In genomic region chr16:53859995-53860540, GRCh38 we compare ENCODE assay signal across 15 cellular contexts.
DNase-seq lines count a peak whose midpoint lies in the region; ATAC-seq lines count a peak whose summit lies in the region.
"Had no signal": no experiment of that assay in that cellular context is flagged by ENCODE, and none has a peak within 500 bp of the region (broad histone marks: within the 10 kb centered on the region; RNA-seq: fewer than 3 reads in every experiment).

No MANE protein-coding gene starts in this region.

- peak; percentile 78 to 83 for ATAC-seq in activated T-cell treated with anti-CD3 and anti-CD28 coated beads, Interleukin-2, amount 50 U/mL, for 72 hours (replicated peaks in 1 of 2)
- peak; percentile 64 for ATAC-seq in activated T-helper 17 cell treated with anti-CD3 and anti-CD28 coated beads, Interleukin-2, amount 50 U/mL, for 72 hours (replicated peaks)
- ATAC-seq in stimulated activated effector memory CD8-positive, alpha-beta T cell treated with anti-CD3 and anti-CD28 coated beads, Interleukin-12 subunit alpha, Interleukin-12 subunit beta, amount 100 ng/mL, for 72 hours, result peak; percentile 76

- peaks cover 18% of the 10 kb centered on the region for H3K4me1 Mint-ChIP-seq in activated T-cell treated with anti-CD3 and anti-CD28 coated beads, Interleukin-2, amount 50 U/mL, for 72 hours (ENCODE audit: low read depth)
- peaks cover 12% of the 10 kb centered on the region for H3K4me1 Mint-ChIP-seq in activated T-helper 1 cell treated with anti-CD3 and anti-CD28 coated beads, Interleukin-12 subunit alpha, Interleukin-12 subunit beta, Interleukin-2, Interleukin-4 antibody, amounts not matched to agents 30 ng/mL and 10 ng/mL and 1 ng/mL, durations not matched to agents 14 hours and 24 hours and 36 hours (ENCODE audit: low read depth)
- peaks cover 1% of the 10 kb centered on the region for H3K4me1 Mint-ChIP-seq in activated T-helper 17 cell treated with anti-CD3 and anti-CD28 coated beads, Interleukin-2, amount 50 U/mL, for 72 hours
- peaks cover 3% of the 10 kb centered on the region for H3K4me1 Mint-ChIP-seq in stimulated activated effector memory CD8-positive, alpha-beta T cell treated with anti-CD3 and anti-CD28 coated beads, Interleukin-12 subunit alpha, Interleukin-12 subunit beta, amount 100 ng/mL, for 72 hours

- no peak for DNase-seq in activated T-cell treated with anti-CD3 and anti-CD28 coated beads, Interleukin-2, amount 50 U/mL, for 72 hours
- no peak for DNase-seq in activated T-cell treated with anti-CD3 and anti-CD28 coated beads for 4 hours
- no peak for DNase-seq in activated T-helper 1 cell treated with anti-CD3 and anti-CD28 coated beads, Interleukin-12 subunit alpha, Interleukin-12 subunit beta, Interleukin-2, Interleukin-4 antibody, amounts not matched to agents 30 ng/mL and 10 ng/mL and 1 ng/mL, durations not matched to agents 14 hours and 24 hours and 36 hours (ENCODE audit: low spot score)
- no peak for DNase-seq in stimulated activated effector memory CD8-positive, alpha-beta T cell treated with anti-CD3 and anti-CD28 coated beads, Interleukin-12 subunit alpha, Interleukin-12 subunit beta, amount 100 ng/mL, for 72 hours (ENCODE audit: low spot score in 2 of 2)
- no peak for DNase-seq in RKO (ENCODE audit: low spot score)
- DNase-seq: C1 segment of cervical spinal cord; Calu3; CD4-positive, alpha-beta memory T cell; COR-L47; DMS53; DMS79 treated with DMSO at 0.1 percent for 48 hours; GF-D8; GOT3; HFFc6 had no signal

- H3K27ac Mint-ChIP-seq in activated T-cell treated with anti-CD3 and anti-CD28 coated beads, Interleukin-2, amount 50 U/mL, for 72 hours, result peak overlapping the region; percentile 96
- H3K27ac Mint-ChIP-seq in activated T-helper 1 cell treated with anti-CD3 and anti-CD28 coated beads, Interleukin-12 subunit alpha, Interleukin-12 subunit beta, Interleukin-2, Interleukin-4 antibody, amounts not matched to agents 30 ng/mL and 10 ng/mL and 1 ng/mL, durations not matched to agents 14 hours and 24 hours and 36 hours, result peak overlapping the region; percentile 55
- no peak overlapping the region for H3K27ac Mint-ChIP-seq in activated T-helper 17 cell treated with anti-CD3 and anti-CD28 coated beads, Interleukin-2, amount 50 U/mL, for 72 hours
- no peak overlapping the region for H3K27ac Mint-ChIP-seq in stimulated activated effector memory CD8-positive, alpha-beta T cell treated with anti-CD3 and anti-CD28 coated beads, Interleukin-12 subunit alpha, Interleukin-12 subunit beta, amount 100 ng/mL, for 72 hours
- H3K27ac Mint-ChIP-seq: HFFc6 had no signal

- H3K27me3 Mint-ChIP-seq in activated T-cell treated with anti-CD3 and anti-CD28 coated beads, Interleukin-2, amount 50 U/mL, for 72 hours (ENCODE audit: low read depth), result no peaks in the 10 kb centered on the region
- H3K27me3 Mint-ChIP-seq in activated T-helper 1 cell treated with anti-CD3 and anti-CD28 coated beads, Interleukin-12 subunit alpha, Interleukin-12 subunit beta, Interleukin-2, Interleukin-4 antibody, amounts not matched to agents 30 ng/mL and 10 ng/mL and 1 ng/mL, durations not matched to agents 14 hours and 24 hours and 36 hours (ENCODE audit: insufficient read depth), result no peaks in the 10 kb centered on the region
- H3K27me3 Mint-ChIP-seq in activated T-helper 17 cell treated with anti-CD3 and anti-CD28 coated beads, Interleukin-2, amount 50 U/mL, for 72 hours, result no peaks in the 10 kb centered on the region
- H3K27me3 Mint-ChIP-seq: CD4-positive, alpha-beta memory T cell had no signal

- H3K36me3 Mint-ChIP-seq in activated T-cell treated with anti-CD3 and anti-CD28 coated beads, Interleukin-2, amount 50 U/mL, for 72 hours (ENCODE audit: insufficient read depth in 2 of 2), result peaks cover 2% of the 10 kb centered on the region in 2 donors
- peaks cover 7% of the 10 kb centered on the region for H3K36me3 Mint-ChIP-seq in activated T-helper 1 cell treated with anti-CD3 and anti-CD28 coated beads, Interleukin-12 subunit alpha, Interleukin-12 subunit beta, Interleukin-2, Interleukin-4 antibody, amounts not matched to agents 30 ng/mL and 10 ng/mL and 1 ng/mL, durations not matched to agents 14 hours and 24 hours and 36 hours (ENCODE audit: low read depth)
- peaks cover 12% of the 10 kb centered on the region for H3K36me3 Mint-ChIP-seq in activated T-helper 17 cell treated with anti-CD3 and anti-CD28 coated beads, Interleukin-2, amount 50 U/mL, for 72 hours (ENCODE audit: low read depth)
- H3K36me3 Mint-ChIP-seq in stimulated activated effector memory CD8-positive, alpha-beta T cell treated with anti-CD3 and anti-CD28 coated beads, Interleukin-12 subunit alpha, Interleukin-12 subunit beta, amount 100 ng/mL, for 72 hours, result peaks cover 6% of the 10 kb centered on the region

- no peak overlapping the region for H3K4me3 Mint-ChIP-seq in activated T-cell treated with anti-CD3 and anti-CD28 coated beads, Interleukin-2, amount 50 U/mL, for 72 hours
- H3K4me3 Mint-ChIP-seq in activated T-helper 1 cell treated with anti-CD3 and anti-CD28 coated beads, Interleukin-12 subunit alpha, Interleukin-12 subunit beta, Interleukin-2, Interleukin-4 antibody, amounts not matched to agents 30 ng/mL and 10 ng/mL and 1 ng/mL, durations not matched to agents 14 hours and 24 hours and 36 hours, result no peak overlapping the region
- no peak overlapping the region for H3K4me3 Mint-ChIP-seq in activated T-helper 17 cell treated with anti-CD3 and anti-CD28 coated beads, Interleukin-2, amount 50 U/mL, for 72 hours
- H3K4me3 Mint-ChIP-seq in stimulated activated effector memory CD8-positive, alpha-beta T cell treated with anti-CD3 and anti-CD28 coated beads, Interleukin-12 subunit alpha, Interleukin-12 subunit beta, amount 100 ng/mL, for 72 hours, result no peak overlapping the region
- H3K4me3 Mint-ChIP-seq: CD4-positive, alpha-beta memory T cell; HFFc6 had no signal

- H3K9me3 Mint-ChIP-seq in activated T-cell treated with anti-CD3 and anti-CD28 coated beads, Interleukin-2, amount 50 U/mL, for 72 hours, result peaks cover 0 to 2% of the 10 kb centered on the region in 2 donors
- H3K9me3 Mint-ChIP-seq in activated T-helper 1 cell treated with anti-CD3 and anti-CD28 coated beads, Interleukin-12 subunit alpha, Interleukin-12 subunit beta, Interleukin-2, Interleukin-4 antibody, amounts not matched to agents 30 ng/mL and 10 ng/mL and 1 ng/mL, durations not matched to agents 14 hours and 24 hours and 36 hours, result no peaks in the 10 kb centered on the region
- no peaks in the 10 kb centered on the region for H3K9me3 Mint-ChIP-seq in activated T-helper 17 cell treated with anti-CD3 and anti-CD28 coated beads, Interleukin-2, amount 50 U/mL, for 72 hours
- H3K9me3 Mint-ChIP-seq in stimulated activated effector memory CD8-positive, alpha-beta T cell treated with anti-CD3 and anti-CD28 coated beads, Interleukin-12 subunit alpha, Interleukin-12 subunit beta, amount 100 ng/mL, for 72 hours, result no peaks in the 10 kb centered on the region
- H3K9me3 Mint-ChIP-seq: CD4-positive, alpha-beta memory T cell; HFFc6 had no signal

- intact Hi-C loops in activated T-helper 1 cell treated with anti-CD3 and anti-CD28 coated beads, Interleukin-12 subunit alpha, Interleukin-12 subunit beta, Interleukin-2, Interleukin-4 antibody, amounts not matched to agents 30 ng/mL and 10 ng/mL and 1 ng/mL, durations not matched to agents 14 hours and 24 hours and 36 hours (cut with micrococcal nuclease), result no loop called here

Comparison
In these comparisons a context has a peak if more than half of its experiments do, and no peak if none do; other contexts are left out.
1. H3K27ac Mint-ChIP-seq: peak in activated T-cell treated with anti-CD3 and anti-CD28 coated beads, Interleukin-2, amount 50 U/mL, for 72 hours (single experiment) and activated T-helper 1 cell treated with anti-CD3 and anti-CD28 coated beads, Interleukin-12 subunit alpha, Interleukin-12 subunit beta, Interleukin-2, Interleukin-4 antibody, amounts not matched to agents 30 ng/mL and 10 ng/mL and 1 ng/mL, durations not matched to agents 14 hours and 24 hours and 36 hours (single experiment); none in activated T-helper 17 cell treated with anti-CD3 and anti-CD28 coated beads, Interleukin-2, amount 50 U/mL, for 72 hours (single experiment) and stimulated activated effector memory CD8-positive, alpha-beta T cell treated with anti-CD3 and anti-CD28 coated beads, Interleukin-12 subunit alpha, Interleukin-12 subunit beta, amount 100 ng/mL, for 72 hours (single experiment).
2. Peak in every context shown above with its lines, with median percentiles within 50 percentile points of each other: ATAC-seq.